ENCODE assay signal across 27 cellular contexts in genomic region chr1:67530071-67530470, GRCh38.
"Had no signal": no experiment of that assay in that cellular context is flagged by ENCODE, and none has a peak within 500 bp of the region (broad histone marks: within the 10 kb centered on the region; RNA-seq: fewer than 3 reads in every experiment).

No MANE protein-coding gene starts in this region.

- H3K36me3 ChIP-seq: adrenal gland, breast epithelium, gastrocnemius medialis, heart left ventricle had no signal

- H3K27ac ChIP-seq: adrenal gland, breast epithelium, coronary artery, dorsolateral prefrontal cortex, gastrocnemius medialis, heart left ventricle had no signal

- DNase-seq: activated CD4-positive, alpha-beta memory T cell treated with anti-CD3 and anti-CD28 coated beads for 36 hours; activated CD4-positive, alpha-beta T cell treated with anti-CD3 and anti-CD28 coated beads for 36 hours; activated CD4-positive, alpha-beta T cell treated with anti-CD3 and anti-CD28 coated beads, Interleukin-2, amount 10 ng/mL, durations not matched to agents 24 days and 14 days; activated CD4-positive, CD25-positive, alpha-beta regulatory T cell; activated CD4-positive, CD25-positive, alpha-beta regulatory T cell treated with anti-CD3 and anti-CD28 coated beads, Interleukin-2, amount 50 U/mL, for 72 hours; activated CD8-positive, alpha-beta memory T cell treated with anti-CD3 and anti-CD28 coated beads, Interleukin-2, amount 10 ng/mL, durations not matched to agents 7 days and 5 days; activated CD8-positive, alpha-beta memory T cell treated with anti-CD3 and anti-CD28 coated beads, Interleukin-2, amount 50 U/mL, for 4 hours; activated CD8-positive, alpha-beta T cell treated with anti-CD3 and anti-CD28 coated beads, Interleukin-2, amount 10 ng/mL, durations not matched to agents 7 days and 5 days; activated effector memory CD4-positive, alpha-beta T cell treated with anti-CD3 and anti-CD28 coated beads, Interleukin-2, amount 50 U/mL, for 16 hours; activated naive CD4-positive, alpha-beta T cell treated with anti-CD3 and anti-CD28 coated beads for 36 hours; activated naive CD8-positive, alpha-beta T cell treated with anti-CD3 and anti-CD28 coated beads for 36 hours; activated naive CD8-positive, alpha-beta T cell treated with anti-CD3 and anti-CD28 coated beads, Interleukin-2, amount 50 U/mL, for 24 hours; activated T-cell treated with anti-CD3 and anti-CD28 coated beads, Interleukin-2, amount 50 U/mL, for 1 hour; activated T-cell treated with anti-CD3 and anti-CD28 coated beads, Interleukin-2, amount 50 U/mL, for 48 hours; adrenal gland; amygdala; aorta; dorsolateral prefrontal cortex; effector memory CD4-positive, alpha-beta T cell; endodermal cell; foreskin fibroblast; gastrocnemius medialis; glutamatergic neuron; heart left ventricle; T-helper 2 cell had no signal

- H3K27me3 ChIP-seq: adrenal gland, breast epithelium, dorsolateral prefrontal cortex, gastrocnemius medialis, heart left ventricle had no signal

- H3K9me3 ChIP-seq: adrenal gland, breast epithelium, gastrocnemius medialis, heart left ventricle had no signal

- H3K4me1 ChIP-seq: adrenal gland, breast epithelium, gastrocnemius medialis had no signal

- H3K4me3 ChIP-seq: adrenal gland, breast epithelium, coronary artery, dorsolateral prefrontal cortex, gastrocnemius medialis, heart left ventricle had no signal
